8 cellular contexts compared by ENCODE assay signal in the genomic region with DNA sequence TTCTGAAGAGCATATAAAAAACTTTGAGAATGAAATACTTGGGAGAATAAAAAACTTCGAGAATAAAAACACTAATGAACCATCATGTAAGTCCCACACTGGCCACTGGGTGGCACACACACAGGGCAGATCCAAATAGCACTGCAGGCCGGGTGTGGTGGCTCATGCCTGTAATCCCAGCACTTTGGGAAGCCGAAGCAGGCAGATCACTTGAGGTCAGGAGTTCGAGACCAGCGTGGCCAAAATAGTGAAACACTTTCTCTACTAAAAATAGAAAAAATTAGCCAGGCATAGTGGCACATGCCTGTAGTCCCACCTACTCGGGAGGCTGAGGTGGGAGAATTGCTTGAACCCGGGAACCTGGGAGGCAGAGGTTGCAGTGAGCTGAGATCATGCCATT. TPM values are rescaled to one million over a fixed set of nuclear protein-coding genes. Genes with fewer than 3 reads are reported as not detected.
DNase-seq lines count a peak whose midpoint lies in the region; ATAC-seq, FAIRE-seq and TF ChIP-seq lines count a peak whose summit lies in the region.
"Not testable (repeated sequence)": the region's sequence is repeated elsewhere in the genome, so short reads cannot be mapped to it uniquely, and the experiment has no call there.

No MANE protein-coding gene starts in this region.

- not testable (repeated sequence) for H4K20me1 ChIP-seq in OCI-LY3 (ENCODE audit: insufficient read depth, low read length)

- not testable (repeated sequence) for FAIRE-seq in HTR-8/SVneo (lab: Jason Lieb, UNC)

- not testable (repeated sequence) for H3K4me2 ChIP-seq in OCI-LY3 (ENCODE audit: low read length)

- POLR2A ChIA-PET in MCF 10A (lab: Yijun Ruan, JAX) = interaction anchor here (1.4 kb wide), 1 partner anchor 82 kb away, joined by 3 read pairs; no protein-coding TSS in a partner anchor

- not testable (repeated sequence) for H3K27me3 Mint-ChIP-seq in activated CD4-positive, alpha-beta T cell treated with anti-CD3 and anti-CD28 coated beads, Interleukin-2, amount 10 ng/mL, durations not matched to agents 24 days and 14 days
- peaks cover 16% of the 10 kb centered on the region for H3K27me3 Mint-ChIP-seq in MCF 10A (ENCODE audit: insufficient read depth, unreplicated experiment)

- not testable (repeated sequence) for H3K4me3 ChIP-seq in OCI-LY3 (ENCODE audit: low read length); heart right ventricle; stomach

- BruUV-seq in MCF 10A (replicated peaks; lab: Mats Ljungman, UMichigan) = not testable (repeated sequence)

- not testable (repeated sequence) for TF ChIP-seq POLR2A in stomach (IDR thresholded peaks at IDR 0.05)

- CTCF ChIA-PET in MCF 10A (lab: Yijun Ruan, JAX) = interaction anchor here (0.7 to 1.8 kb wide), 15 partner anchors 9 to 310 kb away, joined by 3 to 11 read pairs (median 3); no protein-coding TSS in a partner anchor

- H3K4me1 Mint-ChIP-seq in activated CD4-positive, alpha-beta T cell treated with anti-CD3 and anti-CD28 coated beads, Interleukin-2, amount 10 ng/mL, durations not matched to agents 24 days and 14 days; MCF 10A (ENCODE audit: insufficient read depth, unreplicated experiment): not testable (repeated sequence)

- intact Hi-C loops in activated CD4-positive, alpha-beta T cell treated with anti-CD3 and anti-CD28 coated beads, Interleukin-2, amount 10 ng/mL, durations not matched to agents 24 days and 14 days (cut with micrococcal nuclease) = loop anchor here (1.0 kb wide), 1 partner anchor 83 kb away; no protein-coding TSS in a partner anchor
- intact Hi-C loops in MCF 10A (cut with micrococcal nuclease) (loop anchor here (2.0 to 5.0 kb wide), 2 partner anchors 83 to 202 kb away; no protein-coding TSS in a partner anchor), heart right ventricle (cut with DNase I) (loop anchor here in 6 of 10 donors (2.0 to 5.0 kb wide), 2 partner anchors 82 to 83 kb away; no protein-coding TSS in a partner anchor)
- intact Hi-C loops in stomach (cut with DNase I; ENCODE audit: low total_unique reads) = not testable (repeated sequence)

- not testable (repeated sequence) for H3K27me3 ChIP-seq in OCI-LY3 (ENCODE audit: low read depth, low read length); heart right ventricle; stomach

- DNase-seq in DMS 273 (lab: John Stamatoyannopoulos, UW; ENCODE audit: unreplicated experiment) (peak; percentile 66), HTR-8/SVneo (ENCODE audit: insufficient read length, low spot score) (peak; percentile 31), MCF 10A (ENCODE audit: unreplicated experiment) (peak; percentile 70), heart right ventricle (peak; percentile 67 to 74), non-pigmented ciliary epithelial cell (ENCODE audit: low read depth) (peak; percentile 14), stomach (peak; percentile 78)
- DNase-seq in activated CD4-positive, alpha-beta T cell treated with anti-CD3 and anti-CD28 coated beads, Interleukin-2, amount 10 ng/mL, durations not matched to agents 24 days and 14 days = peak; percentile 80

- not testable (repeated sequence) for H3K27ac Mint-ChIP-seq in activated CD4-positive, alpha-beta T cell treated with anti-CD3 and anti-CD28 coated beads, Interleukin-2, amount 10 ng/mL, durations not matched to agents 24 days and 14 days; MCF 10A (ENCODE audit: low read depth, unreplicated experiment)

- H3K36me3 Mint-ChIP-seq in activated CD4-positive, alpha-beta T cell treated with anti-CD3 and anti-CD28 coated beads, Interleukin-2, amount 10 ng/mL, durations not matched to agents 24 days and 14 days (ENCODE audit: low read depth); MCF 10A (ENCODE audit: insufficient read depth, unreplicated experiment): not testable (repeated sequence)

- not testable (repeated sequence) for H3K4me1 ChIP-seq in OCI-LY3 (ENCODE audit: low read length)
- peaks cover under 1 to 44% (median 24%) of the 10 kb centered on the region in 9 donors for H3K4me1 ChIP-seq in heart right ventricle
- peaks cover 16 to 50% (median 30%) of the 10 kb centered on the region in 4 donors for H3K4me1 ChIP-seq in stomach

- TF ChIP-seq CTCF in OCI-LY3 (IDR thresholded peaks at IDR 0.05; ENCODE audit: low read depth, low read length) (peak; percentile 70), MCF 10A (IDR thresholded peaks at IDR 0.05; ENCODE audit: unreplicated experiment) (peak; percentile 68), heart right ventricle (IDR thresholded peaks at IDR 0.05) (peak; percentile 69 to 85 (median 78)), stomach (IDR thresholded peaks at IDR 0.05) (peak in 5 of 7 experiments; percentile 58 to 77 (median 70))

- TF ChIP-seq EP300 in stomach (IDR thresholded peaks at IDR 0.05) = not testable (repeated sequence)

- H3K4me3 Mint-ChIP-seq in activated CD4-positive, alpha-beta T cell treated with anti-CD3 and anti-CD28 coated beads, Interleukin-2, amount 10 ng/mL, durations not matched to agents 24 days and 14 days; MCF 10A (ENCODE audit: unreplicated experiment): not testable (repeated sequence)

- ATAC-seq in heart right ventricle = peak in 3 of 8 donors; percentile 29 to 48 (median 35)

- H3K36me3 ChIP-seq in OCI-LY3 (replicated peaks; ENCODE audit: low read depth, low read length); stomach: not testable (repeated sequence)
- H3K36me3 ChIP-seq in heart right ventricle = peaks cover 0 to 22% (median 0%) of the 10 kb centered on the region in 9 donors

- H2AFZ ChIP-seq in OCI-LY3 (ENCODE audit: low read depth, low read length) = not testable (repeated sequence)

- H3K9me3 Mint-ChIP-seq in activated CD4-positive, alpha-beta T cell treated with anti-CD3 and anti-CD28 coated beads, Interleukin-2, amount 10 ng/mL, durations not matched to agents 24 days and 14 days; MCF 10A (ENCODE audit: unreplicated experiment): not testable (repeated sequence)

- H3K9ac ChIP-seq in OCI-LY3 (ENCODE audit: low read length) = not testable (repeated sequence)

- H3K9me3 ChIP-seq in OCI-LY3 (ENCODE audit: insufficient read depth, low read length) = not testable (repeated sequence)
- H3K9me3 ChIP-seq in heart right ventricle (peaks cover 0 to 15% (median 0%) of the 10 kb centered on the region in 11 donors), stomach (peaks cover 0 to 14% (median 9%) of the 10 kb centered on the region in 4 donors)

- H3K79me2 ChIP-seq in OCI-LY3 (ENCODE audit: low read length) = not testable (repeated sequence)

- not testable (repeated sequence) for H3K27ac ChIP-seq in OCI-LY3 (ENCODE audit: low read length)
- H3K27ac ChIP-seq in heart right ventricle (peak overlapping the region in 8 of 10 donors; percentile 18 to 98 (median 70)), stomach (peak overlapping the region in 4 of 5 donors; percentile 64 to 96 (median 78))

- WGBS in heart right ventricle, 2 donors = 52 to 53% methylated on average over 7 of the region's 7 CpGs
- 47 to 67% (median 63%) methylated on average over 7 of the region's 7 CpGs for WGBS in stomach, 5 donors

RNA-seq across cellular contexts. Expression of a gene that starts 28.5 kb away (rescaled TPM):
- total RNA-seq in activated CD4-positive, alpha-beta T cell treated with anti-CD3 and anti-CD28 coated beads, Interleukin-2, amount 10 ng/mL, durations not matched to agents 24 days and 14 days = 0.09 and 0.21 TPM in 2 replicates
- total RNA-seq in MCF 10A (2022) (0.07 and 0.10 TPM in 2 replicates), heart right ventricle (100 to 1,000 TPM; 112 to 268 (median 191) TPM), stomach (10 to 100 TPM in 1 of 5 donors, 1 to 10 TPM in 3, under 1 TPM in 1; 0.58 to 17.9 (median 8.1) TPM)
- polyA plus RNA-seq in heart right ventricle (100 to 1,000 TPM in 1 of 2 donors, 10 to 100 TPM in 1; 35.1 to 110 TPM), stomach (1 to 10 TPM in 2 of 3 donors, under 1 TPM in 1; 0.76 to 4.7 (median 1.7) TPM)

RNA-seq across cellular contexts. Expression of a gene that starts 38.8 kb away (rescaled TPM):
- total RNA-seq in activated CD4-positive, alpha-beta T cell treated with anti-CD3 and anti-CD28 coated beads, Interleukin-2, amount 10 ng/mL, durations not matched to agents 24 days and 14 days = not detected in 2 replicates
- total RNA-seq in MCF 10A (2022) (not detected in 2 replicates), heart right ventricle (1 to 10 TPM in 8 of 10 donors, under 1 TPM in 2; 0.26 to 2.2 (median 1.6) TPM), stomach (under 1 TPM in 1 of 5 donors, not detected in 4; 0.92 TPM)
- polyA plus RNA-seq in heart right ventricle (1 to 10 TPM in 1 of 2 donors, under 1 TPM in 1; 0.07 to 1.3 TPM), stomach (not detected)

Comparison
In these comparisons a context has a peak if more than half of its experiments do, and no peak if none do; other contexts are left out.
1. DNase-seq: peak in every context shown above with its lines; median percentile 80 in activated CD4-positive, alpha-beta T cell treated with anti-CD3 and anti-CD28 coated beads, Interleukin-2, amount 10 ng/mL, durations not matched to agents 24 days and 14 days; 78 in stomach; 70 in heart right ventricle; 70 in MCF 10A; 66 in DMS 273; 31 in HTR-8/SVneo; 14 in non-pigmented ciliary epithelial cell.
2. RNA of a gene that starts 28.5 kb away (total RNA-seq): 112 to 268 TPM in heart right ventricle; 0.58 to 17.9 TPM in stomach, 0.09 to 0.21 TPM in activated CD4-positive, alpha-beta T cell treated with anti-CD3 and anti-CD28 coated beads, Interleukin-2, amount 10 ng/mL, durations not matched to agents 24 days and 14 days and 0.07 to 0.10 TPM in MCF 10A; every median in the first group is over 4 times any median in the second.
3. Peak in every context shown above with its lines, with median percentiles within 50 percentile points of each other: CTCF ChIP-seq.